Comparison of ENCODE assay signal across 8 cellular contexts in genomic region chr16:19210968-19211367, GRCh38. TPM values are rescaled to one million over a fixed set of nuclear protein-coding genes. Genes with fewer than 3 reads are reported as not detected.
DNase-seq lines count a peak whose midpoint lies in the region; ATAC-seq and TF ChIP-seq lines count a peak whose summit lies in the region.

No MANE protein-coding gene starts in this region.

- H3K4me1 Mint-ChIP-seq in T-helper 17 cell (no peaks in the 10 kb centered on the region), chondrocyte (ENCODE audit: low read depth) (no peaks in the 10 kb centered on the region)
- H3K4me1 Mint-ChIP-seq in activated CD4-positive, alpha-beta T cell treated with anti-CD3 and anti-CD28 coated beads, Interleukin-2, amount 10 ng/mL, durations not matched to agents 24 days and 14 days: no peaks in the 10 kb centered on the region
- no peaks in the 10 kb centered on the region for H3K4me1 Mint-ChIP-seq in activated CD4-positive, alpha-beta T cell treated with anti-CD3 and anti-CD28 coated beads, Interleukin-2, amount 10 ng/mL, durations not matched to agents 7 days and 5 days

- H3K4me3 ChIP-seq in GM06990 (replicated peaks; ENCODE audit: low read depth, low read length): peak overlapping the region; percentile 37

- no peak overlapping the region for H3K4me3 Mint-ChIP-seq in T-helper 17 cell
- H3K4me3 Mint-ChIP-seq in chondrocyte (ENCODE audit: unreplicated experiment): no peak overlapping the region
- H3K4me3 Mint-ChIP-seq in activated CD4-positive, alpha-beta T cell treated with anti-CD3 and anti-CD28 coated beads, Interleukin-2, amount 10 ng/mL, durations not matched to agents 24 days and 14 days: no peak overlapping the region
- no peak overlapping the region for H3K4me3 Mint-ChIP-seq in activated CD4-positive, alpha-beta T cell treated with anti-CD3 and anti-CD28 coated beads, Interleukin-2, amount 10 ng/mL, durations not matched to agents 7 days and 5 days

- intact Hi-C loops in activated CD4-positive, alpha-beta T cell treated with anti-CD3 and anti-CD28 coated beads, Interleukin-2, amount 10 ng/mL, durations not matched to agents 24 days and 14 days (cut with micrococcal nuclease): no loop called here

- H3K27ac Mint-ChIP-seq in T-helper 17 cell: peak overlapping the region; percentile 2
- no peak overlapping the region for H3K27ac Mint-ChIP-seq in chondrocyte (ENCODE audit: unreplicated experiment)
- no peak overlapping the region for H3K27ac Mint-ChIP-seq in activated CD4-positive, alpha-beta T cell treated with anti-CD3 and anti-CD28 coated beads, Interleukin-2, amount 10 ng/mL, durations not matched to agents 24 days and 14 days
- no peak overlapping the region for H3K27ac Mint-ChIP-seq in activated CD4-positive, alpha-beta T cell treated with anti-CD3 and anti-CD28 coated beads, Interleukin-2, amount 10 ng/mL, durations not matched to agents 7 days and 5 days

- peaks cover 2% of the 10 kb centered on the region for H3K36me3 Mint-ChIP-seq in T-helper 17 cell (ENCODE audit: low read depth)
- H3K36me3 Mint-ChIP-seq in chondrocyte (ENCODE audit: low read depth): no peaks in the 10 kb centered on the region
- H3K36me3 Mint-ChIP-seq in activated CD4-positive, alpha-beta T cell treated with anti-CD3 and anti-CD28 coated beads, Interleukin-2, amount 10 ng/mL, durations not matched to agents 24 days and 14 days (ENCODE audit: low read depth): no peaks in the 10 kb centered on the region
- H3K36me3 Mint-ChIP-seq in activated CD4-positive, alpha-beta T cell treated with anti-CD3 and anti-CD28 coated beads, Interleukin-2, amount 10 ng/mL, durations not matched to agents 7 days and 5 days (ENCODE audit: low read depth): no peaks in the 10 kb centered on the region

- ATAC-seq in HG03139 (IDR thresholded peaks at IDR 0.05; ENCODE audit: unreplicated experiment): peak; percentile 42
- ATAC-seq in T-helper 17 cell: peak; percentile 50

- H3K9me3 Mint-ChIP-seq in chondrocyte (ENCODE audit: low read depth): peaks cover 3% of the 10 kb centered on the region
- H3K9me3 Mint-ChIP-seq in activated CD4-positive, alpha-beta T cell treated with anti-CD3 and anti-CD28 coated beads, Interleukin-2, amount 10 ng/mL, durations not matched to agents 24 days and 14 days: no peaks in the 10 kb centered on the region
- H3K9me3 Mint-ChIP-seq in activated CD4-positive, alpha-beta T cell treated with anti-CD3 and anti-CD28 coated beads, Interleukin-2, amount 10 ng/mL, durations not matched to agents 7 days and 5 days: no peaks in the 10 kb centered on the region

- POLR2A ChIA-PET in activated CD4-positive, alpha-beta T cell treated with anti-CD3 and anti-CD28 coated beads, Interleukin-2, amount 10 ng/mL, durations not matched to agents 7 days and 5 days (lab: Charles Lee): no interaction called here

- CTCF ChIA-PET in activated CD4-positive, alpha-beta T cell treated with anti-CD3 and anti-CD28 coated beads, Interleukin-2, amount 10 ng/mL, durations not matched to agents 7 days and 5 days (lab: Charles Lee): interaction anchor here (0.5 kb wide), 1 partner anchor 1221 kb away, joined by 3 read pairs; no protein-coding TSS in a partner anchor

- DNase-seq in GM06990 (ENCODE audit: extremely low read depth, insufficient read length) (peak; percentile 78), GM20000 (ENCODE audit: low spot score) (peak; percentile 43), T-helper 17 cell (no peak), chondrocyte (ENCODE audit: low spot score) (no peak), DMS53 treated with DMSO at 0.1 percent for 48 hours (lab: John Stamatoyannopoulos, UW; ENCODE audit: unreplicated experiment) (no peak)
- no peak for DNase-seq in activated CD4-positive, alpha-beta T cell treated with anti-CD3 and anti-CD28 coated beads, Interleukin-2, amount 10 ng/mL, durations not matched to agents 24 days and 14 days
- no peak for DNase-seq in activated CD4-positive, alpha-beta T cell treated with anti-CD3 and anti-CD28 coated beads, Interleukin-2, amount 10 ng/mL, durations not matched to agents 7 days and 5 days

- H3K27me3 ChIP-seq in GM06990 (replicated peaks; ENCODE audit: control insufficient read depth, insufficient read depth, low read length): no peaks in the 10 kb centered on the region

- H3K36me3 ChIP-seq in GM06990 (ENCODE audit: control insufficient read depth, insufficient read depth, low read length): no peaks in the 10 kb centered on the region

- H3K27me3 Mint-ChIP-seq in T-helper 17 cell (no peaks in the 10 kb centered on the region), chondrocyte (ENCODE audit: low read depth) (peaks cover 3% of the 10 kb centered on the region)
- H3K27me3 Mint-ChIP-seq in activated CD4-positive, alpha-beta T cell treated with anti-CD3 and anti-CD28 coated beads, Interleukin-2, amount 10 ng/mL, durations not matched to agents 24 days and 14 days: no peaks in the 10 kb centered on the region
- H3K27me3 Mint-ChIP-seq in activated CD4-positive, alpha-beta T cell treated with anti-CD3 and anti-CD28 coated beads, Interleukin-2, amount 10 ng/mL, durations not matched to agents 7 days and 5 days: no peaks in the 10 kb centered on the region

- TF ChIP-seq CTCF in GM06990 (IDR thresholded peaks at IDR 0.05; ENCODE audit: insufficient read depth, low read length, poor library complexity, severe bottlenecking) (no peak), GM20000 (IDR thresholded peaks at IDR 0.05; ENCODE audit: extremely low read depth, missing control alignments) (no peak), chondrocyte (IDR thresholded peaks at IDR 0.05) (no peak)

- no peaks in the 10 kb centered on the region for H3K9me3 ChIP-seq in T-helper 17 cell (ENCODE audit: control insufficient read depth, low read length, poor library complexity, severe bottlenecking)

RNA-seq across cellular contexts. Expression of gene SYT17, which starts 42.9 kb away (rescaled TPM):
- total RNA-seq in T-helper 17 cell (under 1 TPM in 1 of 2 donors, not detected in 1; 0.97 TPM), chondrocyte (0.46 to 0.97 TPM (median 0.60 TPM) in 3 replicates)
- 1.3 and 1.9 TPM in 2 replicates for total RNA-seq in activated CD4-positive, alpha-beta T cell treated with anti-CD3 and anti-CD28 coated beads, Interleukin-2, amount 10 ng/mL, durations not matched to agents 24 days and 14 days
- total RNA-seq in activated CD4-positive, alpha-beta T cell treated with anti-CD3 and anti-CD28 coated beads, Interleukin-2, amount 10 ng/mL, durations not matched to agents 7 days and 5 days: not detected

Comparison
In these comparisons a context has a peak if more than half of its experiments do, and no peak if none do; other contexts are left out.
1. DNase-seq: peak in GM06990 (single experiment) and GM20000 (single experiment); none in T-helper 17 cell (0 of 3), chondrocyte (single experiment), activated CD4-positive, alpha-beta T cell treated with anti-CD3 and anti-CD28 coated beads, Interleukin-2, amount 10 ng/mL, durations not matched to agents 24 days and 14 days (single experiment), DMS53 treated with DMSO at 0.1 percent for 48 hours (single experiment) and activated CD4-positive, alpha-beta T cell treated with anti-CD3 and anti-CD28 coated beads, Interleukin-2, amount 10 ng/mL, durations not matched to agents 7 days and 5 days (single experiment).